Comparison of ENCODE assay signal across 2 cellular contexts in the genomic region with DNA sequence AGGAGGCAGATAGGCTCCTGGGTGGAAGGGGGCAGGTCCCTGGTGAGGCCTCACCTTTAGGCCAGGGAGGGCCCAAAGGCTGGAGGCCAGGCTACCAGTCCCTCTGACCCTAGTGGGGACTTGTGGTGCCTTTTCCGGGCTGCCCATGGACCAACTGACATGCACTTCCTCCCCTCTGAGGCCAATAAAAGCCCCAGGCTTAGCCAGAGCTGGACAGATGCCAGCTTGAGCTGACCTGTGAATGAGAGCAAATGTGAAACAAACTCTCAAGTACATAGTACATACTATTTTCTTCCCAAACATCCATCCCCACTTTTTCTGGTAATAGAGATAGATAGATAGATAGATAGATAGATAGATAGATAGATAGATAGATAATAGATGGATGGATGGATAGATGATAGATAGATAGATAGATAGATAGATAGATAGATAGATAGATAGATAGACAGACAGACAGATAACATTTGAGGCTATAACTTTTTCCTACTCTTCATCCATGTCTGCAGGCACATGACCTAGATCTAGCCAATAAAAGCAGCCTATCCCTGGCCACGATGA.
A peak's percentile ranks its signal among the peaks of the same experiment; 100 is the strongest.
TF ChIP-seq lines count a peak whose summit lies in the region.

No MANE protein-coding gene starts in this region.

TF ChIP-seq in HepG2, 621 proteins besides CTCF, POLR2A, EP300 and RAD21:
- TF ChIP-seq GABPA (IDR thresholded peaks at IDR 0.05; ENCODE audit: low read depth, low read length) (no peak), GABPA (CRISPR knock-in tag; IDR thresholded peaks at IDR 0.05; ENCODE audit: low read depth) (peak; percentile 48; the same call in 1 of the 2 replicates), ARNT (IDR thresholded peaks at IDR 0.05) (no peak), NFIB (CRISPR knock-in tag; IDR thresholded peaks at IDR 0.05; ENCODE audit: borderline replicate concordance) (no peak), TBX3 (IDR thresholded peaks at IDR 0.05; ENCODE audit: borderline replicate concordance) (no peak)
- TF ChIP-seq, protein P1, sequence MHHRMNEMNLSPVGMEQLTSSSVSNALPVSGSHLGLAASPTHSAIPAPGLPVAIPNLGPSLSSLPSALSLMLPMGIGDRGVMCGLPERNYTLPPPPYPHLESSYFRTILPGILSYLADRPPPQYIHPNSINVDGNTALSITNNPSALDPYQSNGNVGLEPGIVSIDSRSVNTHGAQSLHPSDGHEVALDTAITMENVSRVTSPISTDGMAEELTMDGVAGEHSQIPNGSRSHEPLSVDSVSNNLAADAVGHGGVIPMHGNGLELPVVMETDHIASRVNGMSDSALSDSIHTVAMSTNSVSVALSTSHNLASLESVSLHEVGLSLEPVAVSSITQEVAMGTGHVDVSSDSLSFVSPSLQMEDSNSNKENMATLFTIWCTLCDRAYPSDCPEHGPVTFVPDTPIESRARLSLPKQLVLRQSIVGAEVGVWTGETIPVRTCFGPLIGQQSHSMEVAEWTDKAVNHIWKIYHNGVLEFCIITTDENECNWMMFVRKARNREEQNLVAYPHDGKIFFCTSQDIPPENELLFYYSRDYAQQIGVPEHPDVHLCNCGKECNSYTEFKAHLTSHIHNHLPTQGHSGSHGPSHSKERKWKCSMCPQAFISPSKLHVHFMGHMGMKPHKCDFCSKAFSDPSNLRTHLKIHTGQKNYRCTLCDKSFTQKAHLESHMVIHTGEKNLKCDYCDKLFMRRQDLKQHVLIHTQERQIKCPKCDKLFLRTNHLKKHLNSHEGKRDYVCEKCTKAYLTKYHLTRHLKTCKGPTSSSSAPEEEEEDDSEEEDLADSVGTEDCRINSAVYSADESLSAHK (CRISPR knock-in tag; IDR thresholded peaks at IDR 0.05; ENCODE audit: borderline replicate concordance), result no peak
- TF ChIP-seq, protein P2, sequence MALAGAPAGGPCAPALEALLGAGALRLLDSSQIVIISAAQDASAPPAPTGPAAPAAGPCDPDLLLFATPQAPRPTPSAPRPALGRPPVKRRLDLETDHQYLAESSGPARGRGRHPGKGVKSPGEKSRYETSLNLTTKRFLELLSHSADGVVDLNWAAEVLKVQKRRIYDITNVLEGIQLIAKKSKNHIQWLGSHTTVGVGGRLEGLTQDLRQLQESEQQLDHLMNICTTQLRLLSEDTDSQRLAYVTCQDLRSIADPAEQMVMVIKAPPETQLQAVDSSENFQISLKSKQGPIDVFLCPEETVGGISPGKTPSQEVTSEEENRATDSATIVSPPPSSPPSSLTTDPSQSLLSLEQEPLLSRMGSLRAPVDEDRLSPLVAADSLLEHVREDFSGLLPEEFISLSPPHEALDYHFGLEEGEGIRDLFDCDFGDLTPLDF (CRISPR knock-in tag; IDR thresholded peaks at IDR 0.05), result no peak

TF ChIP-seq in H1, 55 proteins besides CTCF, POLR2A, EP300 and RAD21:
- TF ChIP-seq KDM1A (IDR thresholded peaks at IDR 0.05; ENCODE audit: borderline replicate concordance, low read length), result no peak
- TF ChIP-seq, protein P3, sequence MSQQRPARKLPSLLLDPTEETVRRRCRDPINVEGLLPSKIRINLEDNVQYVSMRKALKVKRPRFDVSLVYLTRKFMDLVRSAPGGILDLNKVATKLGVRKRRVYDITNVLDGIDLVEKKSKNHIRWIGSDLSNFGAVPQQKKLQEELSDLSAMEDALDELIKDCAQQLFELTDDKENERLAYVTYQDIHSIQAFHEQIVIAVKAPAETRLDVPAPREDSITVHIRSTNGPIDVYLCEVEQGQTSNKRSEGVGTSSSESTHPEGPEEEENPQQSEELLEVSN (IDR thresholded peaks at IDR 0.05), result no peak
- no peak for TF ChIP-seq GTF2F1 (IDR thresholded peaks at IDR 0.05; ENCODE audit: borderline replicate concordance, low read depth, low read length)
- no peak for TF ChIP-seq BACH1 (IDR thresholded peaks at IDR 0.05; ENCODE audit: low read length)
- no peak for TF ChIP-seq ASH2L (IDR thresholded peaks at IDR 0.05; ENCODE audit: low read length)
- TF ChIP-seq EZH2 (IDR thresholded peaks at IDR 0.05; ENCODE audit: low read depth, low read length, severe bottlenecking), result no peak
- TF ChIP-seq CREB1 (IDR thresholded peaks at IDR 0.05), result no peak
- no peak for TF ChIP-seq SIRT6 (IDR thresholded peaks at IDR 0.05; ENCODE audit: low read length)
- no peak for TF ChIP-seq CHD2 (IDR thresholded peaks at IDR 0.05; ENCODE audit: low read length)
- TF ChIP-seq, protein P4, sequence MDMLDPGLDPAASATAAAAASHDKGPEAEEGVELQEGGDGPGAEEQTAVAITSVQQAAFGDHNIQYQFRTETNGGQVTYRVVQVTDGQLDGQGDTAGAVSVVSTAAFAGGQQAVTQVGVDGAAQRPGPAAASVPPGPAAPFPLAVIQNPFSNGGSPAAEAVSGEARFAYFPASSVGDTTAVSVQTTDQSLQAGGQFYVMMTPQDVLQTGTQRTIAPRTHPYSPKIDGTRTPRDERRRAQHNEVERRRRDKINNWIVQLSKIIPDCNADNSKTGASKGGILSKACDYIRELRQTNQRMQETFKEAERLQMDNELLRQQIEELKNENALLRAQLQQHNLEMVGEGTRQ (IDR thresholded peaks at IDR 0.05; ENCODE audit: low read length), result no peak
TF ChIP-seq in H1: peak in this region for 0.
